8 cellular contexts compared by ENCODE assay signal in the genomic region with DNA sequence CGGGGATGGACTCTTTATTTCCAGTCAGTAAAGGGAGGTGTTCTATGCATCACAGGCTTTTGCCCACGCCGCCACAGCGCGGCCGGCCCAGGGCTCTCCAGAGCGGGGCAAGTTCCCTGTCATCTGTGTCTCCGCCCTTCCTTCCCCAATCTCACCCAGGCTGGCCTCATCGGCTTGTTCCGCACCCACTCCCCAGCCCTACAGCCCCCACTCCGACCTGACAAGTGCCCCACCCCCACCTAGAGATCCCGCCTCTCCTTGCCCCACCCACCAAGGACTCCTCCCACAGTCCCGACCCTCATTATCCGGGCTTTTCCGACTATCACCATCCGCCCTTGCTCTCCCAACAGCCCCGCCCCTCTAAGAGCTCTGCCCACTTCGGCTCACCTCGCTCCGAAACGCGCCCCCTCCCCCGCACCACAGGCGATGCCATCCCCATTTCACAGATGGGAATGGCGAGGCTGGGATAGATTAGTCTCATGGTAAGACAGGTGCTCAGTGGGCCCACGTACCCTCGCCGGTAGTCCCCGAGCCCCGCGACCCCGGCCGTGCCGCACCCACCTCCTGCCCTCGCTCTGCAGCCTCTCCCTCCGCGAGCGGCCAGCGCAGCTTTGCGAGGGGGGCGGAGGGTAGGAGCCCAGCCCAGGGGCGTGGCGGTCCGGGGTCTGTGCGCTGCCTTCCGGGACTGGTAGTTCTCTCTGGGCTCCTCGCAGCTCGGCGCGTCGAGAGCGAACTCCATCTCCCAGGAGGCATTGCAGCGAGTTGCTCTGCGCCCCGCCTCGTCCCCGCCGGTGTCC. TPM values are rescaled to one million over a fixed set of nuclear protein-coding genes. Genes with fewer than 3 reads are reported as not detected.
DNase-seq lines count a peak whose midpoint lies in the region; ATAC-seq and TF ChIP-seq lines count a peak whose summit lies in the region.

A gene with protein sequence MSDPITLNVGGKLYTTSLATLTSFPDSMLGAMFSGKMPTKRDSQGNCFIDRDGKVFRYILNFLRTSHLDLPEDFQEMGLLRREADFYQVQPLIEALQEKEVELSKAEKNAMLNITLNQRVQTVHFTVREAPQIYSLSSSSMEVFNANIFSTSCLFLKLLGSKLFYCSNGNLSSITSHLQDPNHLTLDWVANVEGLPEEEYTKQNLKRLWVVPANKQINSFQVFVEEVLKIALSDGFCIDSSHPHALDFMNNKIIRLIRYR (minus strand): TSS at position 615 of the 797 bp plus-strand sequence. CDS start 14,072 bp downstream, outside the sequence.

- peak; percentile 98 for DNase-seq in G401 (ENCODE audit: low spot score)
- DNase-seq in HAP-1 (ENCODE audit: low spot score in 2 of 2): peak; percentile 91 to 98
- DNase-seq in MG63: peak; percentile 98
- DNase-seq in SHP77 (lab: John Stamatoyannopoulos, UW): peak; percentile 96 to 99
- peak; percentile 97 for DNase-seq in activated effector memory CD4-positive, alpha-beta T cell treated with anti-CD3 and anti-CD28 coated beads, Interleukin-2, amount 50 U/mL, for 16 hours
- DNase-seq in fibroblast of the aortic adventitia (ENCODE audit: low read depth): peak; percentile 96
- peak; percentile 93 for DNase-seq in stimulated activated naive CD8-positive, alpha-beta T cell treated with anti-CD3 and anti-CD28 coated beads, Interleukin-15, Interleukin-2, amounts not matched to agents 100 U/mL and 50 U/mL, for 24 hours

- H3K27me3 ChIP-seq in HAP-1 (ENCODE audit: low read depth): no peaks in the 10 kb centered on the region
- H3K27me3 ChIP-seq in MG63: no peaks in the 10 kb centered on the region

- peaks cover 3% of the 10 kb centered on the region for H3K36me3 Mint-ChIP-seq in nephron (ENCODE audit: low read depth)

- ATAC-seq in stimulated activated naive CD8-positive, alpha-beta T cell treated with anti-CD3 and anti-CD28 coated beads, Interleukin-15, Interleukin-2, amounts not matched to agents 100 U/mL and 50 U/mL, for 24 hours: peak; percentile 94

- peak within 1 kb of the TSS; percentile 82 for H3K4me3 ChIP-seq in HAP-1
- peak within 1 kb of the TSS; percentile 94 for H3K4me3 ChIP-seq in MG63
- H3K4me3 ChIP-seq in fibroblast of the aortic adventitia (ENCODE audit: low read depth, low read length): peak within 1 kb of the TSS; percentile 92

- no peak for TF ChIP-seq CTCF in fibroblast of the aortic adventitia (IDR thresholded peaks at IDR 0.05; ENCODE audit: insufficient read depth, low read length)
- TF ChIP-seq CTCF in nephron (IDR thresholded peaks at IDR 0.05; ENCODE audit: unreplicated experiment in 3 of 3): no peak

- H3K27ac Mint-ChIP-seq in nephron: peak within 1 kb of the TSS; percentile 65 to 91 (median 81)

- H3K9me3 ChIP-seq in HAP-1 (no peaks in the 10 kb centered on the region), MG63 (no peaks in the 10 kb centered on the region)

- H3K4me1 ChIP-seq in HAP-1: peaks cover 4% of the 10 kb centered on the region

- H3K4me1 Mint-ChIP-seq in nephron: peaks cover 43% of the 10 kb centered on the region

- H3K27me3 Mint-ChIP-seq in nephron (ENCODE audit: low read depth): no peaks in the 10 kb centered on the region

- in situ Hi-C loops in G401 (cut with HindIII; ENCODE audit: low sequenced_read_pairs): no loop called here
- in situ Hi-C loops in HAP-1 (cut with MboI; ENCODE audit: low sequenced_read_pairs): no loop called here

- no peaks in the 10 kb centered on the region for H3K9me3 Mint-ChIP-seq in nephron

- peak within 1 kb of the TSS; percentile 97 to 98 (median 98) for H3K4me3 Mint-ChIP-seq in nephron

- H3K36me3 ChIP-seq in HAP-1 (replicated peaks): no peaks in the 10 kb centered on the region
- no peaks in the 10 kb centered on the region; the same call in 1 of the 2 replicates for H3K36me3 ChIP-seq in MG63

RNA-seq across cellular contexts. Expression of the gene that starts here (rescaled TPM):
- 3.1 and 4.3 TPM in 2 replicates for total RNA-seq in G401 (2014; rRNA removed; shearing (Covaris generic))
- total RNA-seq in MG63 (2014; rRNA removed; shearing (Covaris generic); ENCODE audit: low replicate concordance): 1.7 and 4.3 TPM in 2 replicates
- 11.9 and 14.5 TPM in 2 replicates for total RNA-seq in fibroblast of the aortic adventitia (ENCODE audit: low replicate concordance)

Comparison
In these comparisons a context has a peak if more than half of its experiments do, and no peak if none do; other contexts are left out.
1. Peak in every context shown above with its lines: DNase-seq, ATAC-seq and H3K4me3 ChIP-seq.